In the genomic region with DNA sequence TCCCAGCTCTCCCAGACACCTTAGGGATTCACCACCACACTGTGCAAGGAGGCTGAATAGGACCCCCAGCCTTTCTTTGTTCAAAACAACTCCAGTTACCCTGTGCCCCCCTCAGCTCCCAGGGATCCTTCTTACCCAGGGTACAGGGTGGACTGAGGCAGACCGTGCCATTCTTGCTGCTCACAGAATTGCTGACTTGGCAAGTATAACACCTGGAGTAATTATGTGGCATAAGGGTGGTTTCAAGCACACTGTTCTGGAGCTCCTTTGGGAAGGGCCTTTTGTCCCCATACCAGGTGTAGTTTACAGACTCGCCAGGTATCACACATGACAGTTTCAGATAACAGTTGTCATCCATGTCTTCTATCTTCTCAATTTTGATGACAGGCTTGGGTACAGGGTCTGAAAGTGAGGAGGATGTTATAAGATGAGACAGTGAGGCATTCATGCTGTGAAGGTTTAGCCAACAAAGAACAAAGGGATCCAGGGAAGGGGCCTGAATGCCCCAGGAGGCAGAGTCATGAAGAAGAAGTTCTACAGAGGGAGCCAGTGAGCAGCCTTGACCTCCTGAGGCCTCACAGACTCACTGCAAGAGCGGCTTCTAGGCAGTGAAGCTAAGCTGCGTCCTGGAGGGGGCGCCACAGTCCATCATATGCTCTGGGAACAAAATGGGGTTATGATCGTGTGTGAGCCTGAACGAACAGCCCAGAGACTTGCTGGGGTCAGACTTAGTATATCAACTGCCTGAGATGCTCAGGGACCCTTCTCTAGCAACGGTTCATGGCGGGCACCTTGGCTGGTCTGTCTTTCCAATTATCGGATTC, we compare ENCODE assay signal across 8 cellular contexts. TPM values are rescaled to one million over a fixed set of nuclear protein-coding genes. Genes with fewer than 3 reads are reported as not detected.
DNase-seq lines count a peak whose midpoint lies in the region; ATAC-seq, FAIRE-seq and TF ChIP-seq lines count a peak whose summit lies in the region.

No MANE protein-coding gene starts in this region.

- peak; percentile 98 for ATAC-seq in naive thymus-derived CD4-positive, alpha-beta T cell

- no peak overlapping the region for H3K56ac ChIP-seq in H1 (replicated peaks; ENCODE audit: insufficient read length, low read depth, low read length)

- TF ChIP-seq RAD21 in H1 (IDR thresholded peaks at IDR 0.05 in 1 of 2, conservative IDR thresholded peaks at IDR 0.05 in 1 of 2; ENCODE audit: low read depth in 2 of 2, low read length in 2 of 2) = peak; percentile 98 to 99

- no peak overlapping the region for H2BK5ac ChIP-seq in H1 (ENCODE audit: low read depth, low read length)

- H3K4me3 Mint-ChIP-seq in naive thymus-derived CD4-positive, alpha-beta T cell = peak overlapping the region in 3 of 10 donors; percentile 1 to 70 (median 68)

- no peak overlapping the region for H3K4ac ChIP-seq in H1 (replicated peaks; ENCODE audit: insufficient read length, low read depth, low read length)

- H2AK5ac ChIP-seq in H1 (ENCODE audit: low read depth, low read length) = no peak overlapping the region

- CTCF ChIA-PET in H1 (lab: Charles Lee; ENCODE audit: partially characterized antibody) = interaction anchor here (0.6 to 7.7 kb wide), 72 partner anchors 9 to 495 kb away, joined by 3 to 77 read pairs (median 4); partner anchors contain the start of genes CD244, ITLN1, ITLN2 and LY9
- CTCF ChIA-PET in naive thymus-derived CD4-positive, alpha-beta T cell (lab: Charles Lee) = interaction anchor here (0.5 to 6.3 kb wide), 39 partner anchors 9 to 947 kb away, joined by 3 to 104 read pairs (median 5); partner anchors contain the start of genes CD48 and ITLN2

- H3K4me3 ChIP-seq in HFF-Myc (replicated peaks; ENCODE audit: low read depth, low read length) = no peak overlapping the region
- H3K4me3 ChIP-seq in H1 (ENCODE audit: extremely low read depth in 1 of 4, insufficient read depth in 2 of 4, low read depth in 3 of 4, low read length in 4 of 4) = no peak overlapping the region
- H3K4me3 ChIP-seq in naive thymus-derived CD4-positive, alpha-beta T cell (ENCODE audit: low read length) = no peak overlapping the region
- H3K4me3 ChIP-seq in stomach = no peak overlapping the region

- H4K5ac ChIP-seq in H1 (ENCODE audit: insufficient read length, low read depth, low read length) = no peak overlapping the region

- H2BK20ac ChIP-seq in H1 (ENCODE audit: low read length) = peak overlapping the region; percentile 40

- H3K18ac ChIP-seq in H1 (ENCODE audit: extremely low read depth, low read length) = no peak overlapping the region

- peaks cover 0 to 2% (median under 1%) of the 10 kb centered on the region in 11 donors for H3K9me3 Mint-ChIP-seq in naive thymus-derived CD4-positive, alpha-beta T cell

- POLR2A ChIA-PET in H1 (lab: Charles Lee; ENCODE audit: partially characterized antibody) = interaction anchor here (0.7 to 1.9 kb wide), 2 partner anchors 10 to 319 kb away, joined by 3 to 5 read pairs; no protein-coding TSS in a partner anchor
- POLR2A ChIA-PET in naive thymus-derived CD4-positive, alpha-beta T cell (lab: Charles Lee) = interaction anchor here (0.6 to 3.2 kb wide), 9 partner anchors 9 to 89 kb away, joined by 3 to 15 read pairs (median 5); partner anchors contain the start of gene CD48

- H2AFZ ChIP-seq in H1 (ENCODE audit: low read length) = peak overlapping the region; percentile 46; the same call in 1 of the 2 replicates

- no peak overlapping the region for H3K9ac ChIP-seq in H1 (replicated peaks in 1 of 4; ENCODE audit: extremely low read depth in 1 of 4, low read depth in 3 of 4, low read length in 3 of 4)

- H3K36me3 ChIP-seq in H1 (ENCODE audit: control insufficient read depth in 2 of 4, insufficient read depth in 4 of 4, low read length in 3 of 4) = no peaks in the 10 kb centered on the region
- H3K36me3 ChIP-seq in naive thymus-derived CD4-positive, alpha-beta T cell (ENCODE audit: control insufficient read depth in 2 of 3, insufficient read depth in 3 of 3, low read length in 3 of 3) = peaks cover 26 to 73% (median 31%) of the 10 kb centered on the region in 3 experiments
- H3K36me3 ChIP-seq in stomach = peaks cover 0 to 8% (median 0%) of the 10 kb centered on the region in 4 donors

- H3K27me3 Mint-ChIP-seq in naive thymus-derived CD4-positive, alpha-beta T cell = no peaks in the 10 kb centered on the region

- H3K27me3 ChIP-seq in H1 (replicated peaks in 1 of 4; ENCODE audit: control insufficient read depth in 3 of 4, extremely low read depth in 1 of 4, insufficient read depth in 3 of 4, low read length in 3 of 4) (no peaks in the 10 kb centered on the region), stomach (peaks cover 0 to 22% (median 0%) of the 10 kb centered on the region in 3 donors)
- H3K27me3 ChIP-seq in naive thymus-derived CD4-positive, alpha-beta T cell (ENCODE audit: control insufficient read depth in 2 of 2, insufficient read depth in 2 of 2, low read length in 2 of 2) = no peaks in the 10 kb centered on the region

- H3K79me1 ChIP-seq in H1 (ENCODE audit: low read depth, low read length) = no peaks in the 10 kb centered on the region

- DNase-seq in EH (ENCODE audit: low read depth) = peak; percentile 51
- DNase-seq in HFF-Myc (ENCODE audit: extremely low read depth, low read depth) = peak; percentile 2
- peak; percentile 43 for DNase-seq in NCI-H748 (lab: John Stamatoyannopoulos, UW; ENCODE audit: unreplicated experiment)
- DNase-seq in activated CD4-positive, alpha-beta T cell treated with anti-CD3 and anti-CD28 coated beads, Interleukin-2, amount 50 U/mL, for 24 hours (ENCODE audit: low read depth in 1 of 2, low spot score in 1 of 2) = peak; percentile 72 to 83
- peak; percentile 90 to 92 for DNase-seq in H1 (ENCODE audit: low read depth in 1 of 2, low spot score in 2 of 2)
- peak; percentile 77 to 90 (median 87) for DNase-seq in naive thymus-derived CD4-positive, alpha-beta T cell
- peak; percentile 71 for DNase-seq in stomach
- DNase-seq in HuH-7.5 (ENCODE audit: low spot score) = no peak

- no peak for TF ChIP-seq POLR2A in H1 (IDR thresholded peaks at IDR 0.05; ENCODE audit: control extremely low read depth in 1 of 2, low read depth in 2 of 2, low read length in 2 of 2)
- TF ChIP-seq POLR2A in stomach (IDR thresholded peaks at IDR 0.05) = no peak

- H4K8ac ChIP-seq in H1 (ENCODE audit: extremely low read depth, insufficient read depth, low read length) = peak overlapping the region; percentile 66; the same call in 1 of the 2 replicates

- TF ChIP-seq CTCF in HFF-Myc (IDR thresholded peaks at IDR 0.05; ENCODE audit: low read depth, low read length, missing control alignments) (peak; percentile 29), H1 (IDR thresholded peaks at IDR 0.05; ENCODE audit: control extremely low read depth in 1 of 3, insufficient read depth in 1 of 3, low read depth in 1 of 3, low read length in 3 of 3) (peak; percentile 98 to 100 (median 99)), stomach (IDR thresholded peaks at IDR 0.05) (peak in 4 of 7 experiments; percentile 12 to 47 (median 16))

- peaks cover 23 to 74% (median 39%) of the 10 kb centered on the region in 5 donors for H3K36me3 Mint-ChIP-seq in naive thymus-derived CD4-positive, alpha-beta T cell

- H2BK120ac ChIP-seq in H1 (replicated peaks; ENCODE audit: low read depth, low read length) = no peak overlapping the region

- no peaks in the 10 kb centered on the region for H4K20me1 ChIP-seq in H1 (replicated peaks in 1 of 2; ENCODE audit: control insufficient read depth in 1 of 2, insufficient read depth in 2 of 2, low read length in 2 of 2)

- intact Hi-C loops in naive thymus-derived CD4-positive, alpha-beta T cell (cut with micrococcal nuclease) = loop anchor here (1.0 kb wide), 9 partner anchors 11 to 309 kb away; no protein-coding TSS in a partner anchor
- intact Hi-C loops in stomach (cut with DNase I; ENCODE audit: low total_unique reads) = no loop called here

- H2BK12ac ChIP-seq in H1 (ENCODE audit: low read depth, low read length) = peak overlapping the region; percentile 41; the same call in 1 of the 2 replicates

- H4K91ac ChIP-seq in H1 (replicated peaks; ENCODE audit: insufficient read length, low read length) = no peak overlapping the region

- H3K9me3 ChIP-seq in H1 (ENCODE audit: insufficient read depth in 2 of 2, low read depth in 1 of 2, low read length in 1 of 2) = no peaks in the 10 kb centered on the region
- H3K9me3 ChIP-seq in naive thymus-derived CD4-positive, alpha-beta T cell (ENCODE audit: control insufficient read depth in 2 of 3, low read length in 3 of 3) = no peaks in the 10 kb centered on the region
- no peaks in the 10 kb centered on the region for H3K9me3 ChIP-seq in stomach

- H3K23me2 ChIP-seq in H1 (ENCODE audit: low read depth, low read length) = no peaks in the 10 kb centered on the region

- TF ChIP-seq EP300 in H1 (IDR thresholded peaks at IDR 0.05; ENCODE audit: borderline replicate concordance in 1 of 2, low read depth in 2 of 2, low read length in 2 of 2) (no peak), stomach (IDR thresholded peaks at IDR 0.05) (no peak)

- peak overlapping the region; percentile 76 to 96 (median 90) for H3K27ac Mint-ChIP-seq in naive thymus-derived CD4-positive, alpha-beta T cell

- no peak overlapping the region for H3K4me2 ChIP-seq in H1 (ENCODE audit: insufficient read depth in 1 of 2, low read depth in 2 of 2, low read length in 2 of 2)

- FAIRE-seq in H1 (lab: Jason Lieb, UNC) = peak; percentile 99

- peaks cover 51 to 91% (median 52%) of the 10 kb centered on the region in 7 donors for H3K4me1 Mint-ChIP-seq in naive thymus-derived CD4-positive, alpha-beta T cell

- no peak overlapping the region for H3K23ac ChIP-seq in H1 (ENCODE audit: insufficient read length)

- no peaks in the 10 kb centered on the region for H3K79me2 ChIP-seq in H1 (ENCODE audit: control insufficient read depth in 1 of 2, insufficient read depth in 2 of 2, low read length in 2 of 2)

- WGBS in H1 (ENCODE audit: extremely low coverage in 1 of 2, insufficient coverage in 1 of 2, insufficient read length in 1 of 2, insufficient replicate concordance in 2 of 2, low coverage in 1 of 2, low lambda C conversion rate in 2 of 2, missing lambda C conversion rate in 1 of 2), 2 experiments = 48% methylated on average over 10 of the region's 10 CpGs; no CpG with 5 or more reads in 1 of the 2 experiments
- 48 to 73% (median 59%) methylated on average over 7 to 10 of the region's 10 CpGs for WGBS in stomach, 5 donors

- peaks cover 0 to 4% (median 0%) of the 10 kb centered on the region in 4 experiments; a peak in 1 of 7 replicates for H3K4me1 ChIP-seq in H1 (replicated peaks in 1 of 4; ENCODE audit: control insufficient read depth in 3 of 4, insufficient read depth in 4 of 4, low read length in 3 of 4)
- peaks cover 47% of the 10 kb centered on the region in 2 donors for H3K4me1 ChIP-seq in naive thymus-derived CD4-positive, alpha-beta T cell (ENCODE audit: control insufficient read depth in 2 of 2, insufficient read depth in 2 of 2, low read length in 2 of 2)
- H3K4me1 ChIP-seq in stomach = peaks cover 0 to 10% (median 5%) of the 10 kb centered on the region in 4 donors

- H2BK15ac ChIP-seq in H1 (ENCODE audit: low read length) = peak overlapping the region; percentile 22; the same call in 1 of the 2 replicates

- no peak overlapping the region for H3K14ac ChIP-seq in H1 (ENCODE audit: insufficient read length)

- no peak overlapping the region for H3K27ac ChIP-seq in H1 (ENCODE audit: low read depth, low read length)
- H3K27ac ChIP-seq in naive thymus-derived CD4-positive, alpha-beta T cell (ENCODE audit: low read depth, low read length) = peak overlapping the region; percentile 65
- no peak overlapping the region for H3K27ac ChIP-seq in stomach

RNA-seq across cellular contexts. Expression of gene CD48, which starts 30.3 kb away (rescaled TPM):
- not detected in 2 replicates for total RNA-seq in H1 (2021; fragmentation: NEBNext Ultra II Directional; extraction: Animal tissue kit (Norgen Biotek cat#: 25700))
- polyA plus RNA-seq in H1 (2011; rRNA removed) (0.08 TPM in 1 of 2 replicates, not detected in the other), stomach (10 to 100 TPM in 1 of 3 donors, 1 to 10 TPM in 2; 6.4 to 23.7 (median 8.4) TPM)
- polyA plus RNA-seq in H1 (2011; cell fraction: cytosol; rRNA removed) = 0.05 TPM
- not detected for polyA plus RNA-seq in H1 (2011; cell fraction: nucleus; rRNA removed)
- polyA plus RNA-seq in H1 (2012, experiment 1 of 2) = 0.11 to 0.46 TPM (median 0.28 TPM) in 4 replicates
- polyA plus RNA-seq in H1 (2012, experiment 2 of 2) = not detected
- polyA plus RNA-seq in H1 (2013, experiment 1 of 2) = not detected
- polyA plus RNA-seq in H1 (2013, experiment 2 of 2) = not detected
- polyA minus RNA-seq in H1 (2011; rRNA and poly(A)+ RNA removed) = not detected in 2 replicates
- not detected for polyA minus RNA-seq in H1 (2011; cell fraction: cytosol; rRNA and poly(A)+ RNA removed)
- polyA minus RNA-seq in H1 (2011; cell fraction: nucleus; rRNA and poly(A)+ RNA removed) = not detected
- total RNA-seq in naive thymus-derived CD4-positive, alpha-beta T cell = 100 to 1,000 TPM; 253 to 438 (median 358) TPM
- 100 to 1,000 TPM; 200 to 223 TPM for polyA plus RNA-seq in naive thymus-derived CD4-positive, alpha-beta T cell
- 10 to 100 TPM in 1 of 5 donors, 1 to 10 TPM in 1, under 1 TPM in 1, not detected in 2; 0.58 to 11.9 (median 9.2) TPM for total RNA-seq in stomach

RNA-seq across cellular contexts. Expression of gene SLAMF1, which starts 34.4 kb away (rescaled TPM):
- not detected in 2 replicates for total RNA-seq in H1 (2021; fragmentation: NEBNext Ultra II Directional; extraction: Animal tissue kit (Norgen Biotek cat#: 25700))
- polyA plus RNA-seq in H1 (2011; rRNA removed) (not detected in 2 replicates), stomach (under 1 TPM; 0.12 to 0.92 (median 0.25) TPM)
- polyA plus RNA-seq in H1 (2011; cell fraction: cytosol; rRNA removed) = not detected
- not detected for polyA plus RNA-seq in H1 (2011; cell fraction: nucleus; rRNA removed)
- not detected in 4 replicates for polyA plus RNA-seq in H1 (2012, experiment 1 of 2)
- not detected for polyA plus RNA-seq in H1 (2012, experiment 2 of 2)
- not detected for polyA plus RNA-seq in H1 (2013, experiment 1 of 2)
- polyA plus RNA-seq in H1 (2013, experiment 2 of 2) = 0.02 TPM
- polyA minus RNA-seq in H1 (2011; rRNA and poly(A)+ RNA removed) = not detected in 2 replicates
- not detected for polyA minus RNA-seq in H1 (2011; cell fraction: cytosol; rRNA and poly(A)+ RNA removed)
- not detected for polyA minus RNA-seq in H1 (2011; cell fraction: nucleus; rRNA and poly(A)+ RNA removed)
- 10 to 100 TPM; 18.3 to 90.3 (median 31.9) TPM for total RNA-seq in naive thymus-derived CD4-positive, alpha-beta T cell
- polyA plus RNA-seq in naive thymus-derived CD4-positive, alpha-beta T cell = 10 to 100 TPM; 14.6 to 17.4 TPM
- 1 to 10 TPM in 2 of 5 donors, not detected in 3; 3.1 to 4.1 TPM for total RNA-seq in stomach

RNA-seq across cellular contexts. Expression of gene SLAMF7, which starts 57.8 kb away (rescaled TPM):
- total RNA-seq in H1 (2021; fragmentation: NEBNext Ultra II Directional; extraction: Animal tissue kit (Norgen Biotek cat#: 25700)) = not detected in 2 replicates
- not detected in 2 replicates for polyA plus RNA-seq in H1 (2011; rRNA removed)
- polyA plus RNA-seq in H1 (2011; cell fraction: cytosol; rRNA removed) = not detected
- not detected for polyA plus RNA-seq in H1 (2011; cell fraction: nucleus; rRNA removed)
- not detected in 4 replicates for polyA plus RNA-seq in H1 (2012, experiment 1 of 2)
- polyA plus RNA-seq in H1 (2012, experiment 2 of 2) = not detected
- not detected for polyA plus RNA-seq in H1 (2013, experiment 1 of 2)
- polyA plus RNA-seq in H1 (2013, experiment 2 of 2) = 0.02 TPM
- polyA minus RNA-seq in H1 (2011; rRNA and poly(A)+ RNA removed) = not detected in 2 replicates
- not detected for polyA minus RNA-seq in H1 (2011; cell fraction: cytosol; rRNA and poly(A)+ RNA removed)
- not detected for polyA minus RNA-seq in H1 (2011; cell fraction: nucleus; rRNA and poly(A)+ RNA removed)
- total RNA-seq in naive thymus-derived CD4-positive, alpha-beta T cell = 10 to 100 TPM in 2 of 5 experiments, 1 to 10 TPM in 3; 1.9 to 39.3 (median 7.7) TPM
- under 1 TPM; 0.21 to 0.52 TPM for polyA plus RNA-seq in naive thymus-derived CD4-positive, alpha-beta T cell
- 1 to 10 TPM in 2 of 5 donors, under 1 TPM in 2, not detected in 1; 0.45 to 4.2 (median 1.3) TPM for total RNA-seq in stomach
- 1 to 10 TPM; 1.3 to 3.7 (median 2.1) TPM for polyA plus RNA-seq in stomach

Comparison
In these comparisons a context has a peak if more than half of its experiments do, and no peak if none do; other contexts are left out.
1. CTCF ChIP-seq: peak in every context shown above with its lines; median percentile 99 in H1; 29 in HFF-Myc; 16 in stomach.
2. RNA of gene CD48, which starts 30.3 kb away (total RNA-seq): 253 to 438 TPM in naive thymus-derived CD4-positive, alpha-beta T cell; 0.58 to 11.9 TPM in stomach and not detected in H1; every median in the first group is over 10 times any median in the second.